In the genomic region with DNA sequence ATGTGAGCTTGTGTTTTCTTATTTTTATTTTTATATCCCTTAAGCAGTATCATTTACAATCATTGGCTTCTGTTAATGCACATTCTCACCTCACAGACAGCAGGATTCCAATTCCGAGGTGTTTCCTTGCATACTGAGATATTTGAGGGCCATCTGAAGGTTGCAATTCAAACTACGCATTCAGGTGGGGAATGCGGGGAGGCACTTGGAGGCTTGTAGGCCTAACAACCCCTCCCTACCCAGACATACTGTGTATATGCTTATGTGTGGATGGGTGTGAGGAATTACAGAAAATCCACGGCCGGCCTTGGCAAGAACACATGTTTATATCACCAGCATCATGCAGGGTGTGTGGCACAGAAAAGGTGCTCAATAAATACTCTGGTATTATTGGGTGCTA, we compare ENCODE assay signal across 11 cellular contexts. TPM values are rescaled to one million over a fixed set of nuclear protein-coding genes. Genes with fewer than 3 reads are reported as not detected.
"Had no signal": no experiment of that assay in that cellular context is flagged by ENCODE, and none has a peak within 500 bp of the region (broad histone marks: within the 10 kb centered on the region; RNA-seq: fewer than 3 reads in every experiment).

No MANE protein-coding gene starts in this region.

- H3K36me3 ChIP-seq: HAP-1 had no signal

- DNase-seq: GOT3, H7, HFFc6, KBM-7 had no signal

- H3K4me3 Mint-ChIP-seq: HFFc6, IgD-negative memory B cell had no signal

- H3K27ac Mint-ChIP-seq: HFFc6, IgD-negative memory B cell had no signal

- H3K27ac ChIP-seq: HL-60 had no signal

- ATAC-seq: HCT116, HepG2 had no signal

- H3K4me3 ChIP-seq: HAP-1 had no signal

RNA-seq across cellular contexts. Expression of gene PCDH8, which starts 43.2 kb away (rescaled TPM):
- total RNA-seq: H4, HepG2, HFFc6, HT1080 had no signal
- polyA plus RNA-seq: HepG2, IgD-negative memory B cell had no signal
